1 cellular context compared by ENCODE assay signal in genomic region chr15:89575146-89575655, GRCh38.
A peak's percentile ranks its signal among the peaks of the same experiment; 100 is the strongest.
TF ChIP-seq lines count a peak whose summit lies in the region.

A gene with protein sequence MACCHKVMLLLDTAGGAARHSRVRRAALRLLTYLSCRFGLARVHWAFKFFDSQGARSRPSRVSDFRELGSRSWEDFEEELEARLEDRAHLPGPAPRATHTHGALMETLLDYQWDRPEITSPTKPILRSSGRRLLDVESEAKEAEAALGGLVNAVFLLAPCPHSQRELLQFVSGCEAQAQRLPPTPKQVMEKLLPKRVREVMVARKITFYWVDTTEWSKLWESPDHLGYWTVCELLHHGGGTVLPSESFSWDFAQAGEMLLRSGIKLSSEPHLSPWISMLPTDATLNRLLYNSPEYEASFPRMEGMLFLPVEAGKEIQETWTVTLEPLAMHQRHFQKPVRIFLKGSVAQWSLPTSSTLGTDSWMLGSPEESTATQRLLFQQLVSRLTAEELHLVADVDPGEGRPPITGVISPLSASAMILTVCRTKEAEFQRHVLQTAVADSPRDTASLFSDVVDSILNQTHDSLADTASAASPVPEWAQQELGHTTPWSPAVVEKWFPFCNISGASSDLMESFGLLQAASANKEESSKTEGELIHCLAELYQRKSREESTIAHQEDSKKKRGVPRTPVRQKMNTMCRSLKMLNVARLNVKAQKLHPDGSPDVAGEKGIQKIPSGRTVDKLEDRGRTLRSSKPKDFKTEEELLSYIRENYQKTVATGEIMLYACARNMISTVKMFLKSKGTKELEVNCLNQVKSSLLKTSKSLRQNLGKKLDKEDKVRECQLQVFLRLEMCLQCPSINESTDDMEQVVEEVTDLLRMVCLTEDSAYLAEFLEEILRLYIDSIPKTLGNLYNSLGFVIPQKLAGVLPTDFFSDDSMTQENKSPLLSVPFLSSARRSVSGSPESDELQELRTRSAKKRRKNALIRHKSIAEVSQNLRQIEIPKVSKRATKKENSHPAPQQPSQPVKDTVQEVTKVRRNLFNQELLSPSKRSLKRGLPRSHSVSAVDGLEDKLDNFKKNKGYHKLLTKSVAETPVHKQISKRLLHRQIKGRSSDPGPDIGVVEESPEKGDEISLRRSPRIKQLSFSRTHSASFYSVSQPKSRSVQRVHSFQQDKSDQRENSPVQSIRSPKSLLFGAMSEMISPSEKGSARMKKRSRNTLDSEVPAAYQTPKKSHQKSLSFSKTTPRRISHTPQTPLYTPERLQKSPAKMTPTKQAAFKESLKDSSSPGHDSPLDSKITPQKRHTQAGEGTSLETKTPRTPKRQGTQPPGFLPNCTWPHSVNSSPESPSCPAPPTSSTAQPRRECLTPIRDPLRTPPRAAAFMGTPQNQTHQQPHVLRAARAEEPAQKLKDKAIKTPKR (N-terminal part only) (plus strand): TSS chr15:89575469. CDS start chr15:89575587, 118 bp downstream.

TF ChIP-seq in K562, 482 proteins besides CTCF, POLR2A, EP300 and RAD21 (continued from another document and continues in another):
- TF ChIP-seq TCF15 (CRISPR knock-in tag; IDR thresholded peaks at IDR 0.05) (no peak), TCF7 (IDR thresholded peaks at IDR 0.05; ENCODE audit: borderline replicate concordance) (no peak), ZNF408 (CRISPR knock-in tag; IDR thresholded peaks at IDR 0.05; ENCODE audit: low read depth) (no peak), CEBPG (CRISPR knock-in tag; IDR thresholded peaks at IDR 0.05) (0 out of 2 replicates have a peak, but pooled peaks have one; percentile 12), CEBPG (tag; conservative IDR thresholded peaks at IDR 0.05 in 1 of 2, IDR thresholded peaks at IDR 0.05 in 1 of 2) (peak; percentile 28 to 38; a peak in 2 of 4 replicates), KDM5B (IDR thresholded peaks at IDR 0.05; ENCODE audit: insufficient replicate concordance, low read depth, low read length) (peak; percentile 89), RB1 (IDR thresholded peaks at IDR 0.05; ENCODE audit: low read depth) (peak; percentile 80), POLR2AphosphoS2 (IDR thresholded peaks at IDR 0.05; ENCODE audit: low read length) (no peak), TFAP4 (CRISPR knock-in tag; IDR thresholded peaks at IDR 0.05; ENCODE audit: borderline replicate concordance) (0 out of 2 replicates have a peak, but pooled peaks have one; percentile 31), ILK (tag; IDR thresholded peaks at IDR 0.05; ENCODE audit: borderline replicate concordance, low read depth) (no peak), PTRF (tag; IDR thresholded peaks at IDR 0.05) (no peak), MNT (conservative IDR thresholded peaks at IDR 0.05) (peak; percentile 61 to 82), MYBL2 (IDR thresholded peaks at IDR 0.05; ENCODE audit: low read depth) (peak; percentile 97), MYBL2 (CRISPR knock-in tag; IDR thresholded peaks at IDR 0.05; ENCODE audit: borderline replicate concordance) (no peak), MTA3 (IDR thresholded peaks at IDR 0.05; ENCODE audit: borderline replicate concordance) (peak; percentile 73; the same call in 1 of the 2 replicates), CCNT2 (IDR thresholded peaks at IDR 0.05; ENCODE audit: borderline replicate concordance, extremely low read depth, insufficient read length, low read depth, low read length) (no peak), CCAR2 (IDR thresholded peaks at IDR 0.05; ENCODE audit: low read depth, low read length) (no peak), HIVEP1 (CRISPR knock-in tag; IDR thresholded peaks at IDR 0.05) (no peak), PCBP2 (IDR thresholded peaks at IDR 0.05; ENCODE audit: low read depth, low read length, poor library complexity, severe bottlenecking) (no peak), KLF1 (tag; IDR thresholded peaks at IDR 0.05) (0 out of 2 replicates have a peak, but pooled peaks have one; percentile 14), TAF9B (IDR thresholded peaks at IDR 0.05; ENCODE audit: partially characterized antibody) (peak; percentile 11), POLR2H (tag; IDR thresholded peaks at IDR 0.05; ENCODE audit: low read depth) (peak; percentile 76), PHF8 (IDR thresholded peaks at IDR 0.05; ENCODE audit: borderline replicate concordance, low read length) (peak; percentile 86; the same call in 1 of the 2 replicates), ATF7 (IDR thresholded peaks at IDR 0.05) (peak; percentile 73), CBFB (CRISPR knock-in tag; IDR thresholded peaks at IDR 0.05) (no peak), LEF1 (IDR thresholded peaks at IDR 0.05) (no peak), BRF1 (IDR thresholded peaks at IDR 0.05; ENCODE audit: borderline replicate concordance, extremely low read depth, insufficient read length) (no peak), ZNF583 (CRISPR knock-in tag; IDR thresholded peaks at IDR 0.05) (no peak), PML (IDR thresholded peaks at IDR 0.05; ENCODE audit: low read length) (peak; percentile 70), DPF2 (IDR thresholded peaks at IDR 0.05) (no peak), ZFP1 (CRISPR knock-in tag; IDR thresholded peaks at IDR 0.05) (no peak), ZNF655 (CRISPR knock-in tag; IDR thresholded peaks at IDR 0.05) (no peak), KLF6 (CRISPR knock-in tag; IDR thresholded peaks at IDR 0.05; ENCODE audit: borderline replicate concordance) (no peak), ZNF785 (CRISPR knock-in tag; IDR thresholded peaks at IDR 0.05) (no peak), ELK3 (CRISPR knock-in tag; IDR thresholded peaks at IDR 0.05) (no peak), SNAPC5 (CRISPR knock-in tag; IDR thresholded peaks at IDR 0.05) (no peak), SIX5 (IDR thresholded peaks at IDR 0.05; ENCODE audit: borderline replicate concordance in 1 of 2, insufficient read depth in 1 of 2, low read depth in 1 of 2, low read length in 2 of 2) (no peak), BRCA1 (IDR thresholded peaks at IDR 0.05) (no peak), BRCA1 (CRISPR knock-in tag; IDR thresholded peaks at IDR 0.05) (no peak), FOS (IDR thresholded peaks at IDR 0.05; ENCODE audit: extremely low read depth, insufficient read length) (peak; percentile 98), ZNF140 (CRISPR knock-in tag; IDR thresholded peaks at IDR 0.05) (no peak), HDAC1 (IDR thresholded peaks at IDR 0.05) (peak; percentile 20 to 94; a peak in 3 of 4 replicates), GTF2A2 (tag; IDR thresholded peaks at IDR 0.05) (no peak), ZNF589 (CRISPR knock-in tag; IDR thresholded peaks at IDR 0.05; ENCODE audit: low read depth) (0 out of 2 replicates have a peak, but pooled peaks have one; percentile 14), ZBTB7A (IDR thresholded peaks at IDR 0.05; ENCODE audit: borderline replicate concordance, control insufficient read depth, low read depth, low read length) (0 out of 2 replicates have a peak, but pooled peaks have one; percentile 37), CREM (IDR thresholded peaks at IDR 0.05; ENCODE audit: low read depth) (peak; percentile 85; the same call in 1 of the 2 replicates), ZNF551 (CRISPR knock-in tag; IDR thresholded peaks at IDR 0.05) (no peak), ZNF175 (CRISPR knock-in tag; IDR thresholded peaks at IDR 0.05; ENCODE audit: low read depth) (peak; percentile 65; the same call in 1 of the 2 replicates), NONO (IDR thresholded peaks at IDR 0.05; ENCODE audit: low read depth in 2 of 2, low read length in 1 of 2) (peak in 1 of 2 experiments; percentile 73; a peak in 2 of 4 replicates), CREB1 (IDR thresholded peaks at IDR 0.05) (peak; percentile 62), CREB1 (CRISPR knock-in tag; IDR thresholded peaks at IDR 0.05) (peak; percentile 61; the same call in 1 of the 2 replicates), HNRNPUL1 (IDR thresholded peaks at IDR 0.05; ENCODE audit: low read length) (no peak), SAP30 (IDR thresholded peaks at IDR 0.05; ENCODE audit: borderline replicate concordance, insufficient read depth, low read depth, low read length, poor library complexity, severe bottlenecking) (peak; percentile 100)
- TF ChIP-seq, protein P1, sequence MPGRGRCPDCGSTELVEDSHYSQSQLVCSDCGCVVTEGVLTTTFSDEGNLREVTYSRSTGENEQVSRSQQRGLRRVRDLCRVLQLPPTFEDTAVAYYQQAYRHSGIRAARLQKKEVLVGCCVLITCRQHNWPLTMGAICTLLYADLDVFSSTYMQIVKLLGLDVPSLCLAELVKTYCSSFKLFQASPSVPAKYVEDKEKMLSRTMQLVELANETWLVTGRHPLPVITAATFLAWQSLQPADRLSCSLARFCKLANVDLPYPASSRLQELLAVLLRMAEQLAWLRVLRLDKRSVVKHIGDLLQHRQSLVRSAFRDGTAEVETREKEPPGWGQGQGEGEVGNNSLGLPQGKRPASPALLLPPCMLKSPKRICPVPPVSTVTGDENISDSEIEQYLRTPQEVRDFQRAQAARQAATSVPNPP (IDR thresholded peaks at IDR 0.05; ENCODE audit: borderline replicate concordance, insufficient read depth, insufficient read length): no peak
- TF ChIP-seq, protein P2, sequence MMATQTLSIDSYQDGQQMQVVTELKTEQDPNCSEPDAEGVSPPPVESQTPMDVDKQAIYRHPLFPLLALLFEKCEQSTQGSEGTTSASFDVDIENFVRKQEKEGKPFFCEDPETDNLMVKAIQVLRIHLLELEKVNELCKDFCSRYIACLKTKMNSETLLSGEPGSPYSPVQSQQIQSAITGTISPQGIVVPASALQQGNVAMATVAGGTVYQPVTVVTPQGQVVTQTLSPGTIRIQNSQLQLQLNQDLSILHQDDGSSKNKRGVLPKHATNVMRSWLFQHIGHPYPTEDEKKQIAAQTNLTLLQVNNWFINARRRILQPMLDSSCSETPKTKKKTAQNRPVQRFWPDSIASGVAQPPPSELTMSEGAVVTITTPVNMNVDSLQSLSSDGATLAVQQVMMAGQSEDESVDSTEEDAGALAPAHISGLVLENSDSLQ (IDR thresholded peaks at IDR 0.05): peak; percentile 86
- TF ChIP-seq, protein P3, sequence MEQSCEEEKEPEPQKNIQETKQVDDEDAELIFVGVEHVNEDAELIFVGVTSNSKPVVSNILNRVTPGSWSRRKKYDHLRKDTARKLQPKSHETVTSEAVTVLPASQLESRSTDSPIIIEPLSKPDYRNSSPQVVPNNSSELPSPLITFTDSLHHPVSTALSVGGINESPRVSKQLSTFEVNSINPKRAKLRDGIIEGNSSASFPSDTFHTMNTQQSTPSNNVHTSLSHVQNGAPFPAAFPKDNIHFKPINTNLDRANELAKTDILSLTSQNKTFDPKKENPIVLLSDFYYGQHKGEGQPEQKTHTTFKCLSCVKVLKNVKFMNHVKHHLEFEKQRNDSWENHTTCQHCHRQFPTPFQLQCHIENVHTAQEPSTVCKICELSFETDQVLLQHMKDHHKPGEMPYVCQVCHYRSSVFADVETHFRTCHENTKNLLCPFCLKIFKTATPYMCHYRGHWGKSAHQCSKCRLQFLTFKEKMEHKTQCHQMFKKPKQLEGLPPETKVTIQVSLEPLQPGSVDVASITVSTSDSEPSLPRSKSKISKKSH (CRISPR knock-in tag; IDR thresholded peaks at IDR 0.05): no peak
- TF ChIP-seq, protein P4, sequence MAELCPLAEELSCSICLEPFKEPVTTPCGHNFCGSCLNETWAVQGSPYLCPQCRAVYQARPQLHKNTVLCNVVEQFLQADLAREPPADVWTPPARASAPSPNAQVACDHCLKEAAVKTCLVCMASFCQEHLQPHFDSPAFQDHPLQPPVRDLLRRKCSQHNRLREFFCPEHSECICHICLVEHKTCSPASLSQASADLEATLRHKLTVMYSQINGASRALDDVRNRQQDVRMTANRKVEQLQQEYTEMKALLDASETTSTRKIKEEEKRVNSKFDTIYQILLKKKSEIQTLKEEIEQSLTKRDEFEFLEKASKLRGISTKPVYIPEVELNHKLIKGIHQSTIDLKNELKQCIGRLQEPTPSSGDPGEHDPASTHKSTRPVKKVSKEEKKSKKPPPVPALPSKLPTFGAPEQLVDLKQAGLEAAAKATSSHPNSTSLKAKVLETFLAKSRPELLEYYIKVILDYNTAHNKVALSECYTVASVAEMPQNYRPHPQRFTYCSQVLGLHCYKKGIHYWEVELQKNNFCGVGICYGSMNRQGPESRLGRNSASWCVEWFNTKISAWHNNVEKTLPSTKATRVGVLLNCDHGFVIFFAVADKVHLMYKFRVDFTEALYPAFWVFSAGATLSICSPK (IDR thresholded peaks at IDR 0.05; ENCODE audit: borderline replicate concordance): no peak
